Comparison of ENCODE assay signal across 1 cellular context in the genomic region with DNA sequence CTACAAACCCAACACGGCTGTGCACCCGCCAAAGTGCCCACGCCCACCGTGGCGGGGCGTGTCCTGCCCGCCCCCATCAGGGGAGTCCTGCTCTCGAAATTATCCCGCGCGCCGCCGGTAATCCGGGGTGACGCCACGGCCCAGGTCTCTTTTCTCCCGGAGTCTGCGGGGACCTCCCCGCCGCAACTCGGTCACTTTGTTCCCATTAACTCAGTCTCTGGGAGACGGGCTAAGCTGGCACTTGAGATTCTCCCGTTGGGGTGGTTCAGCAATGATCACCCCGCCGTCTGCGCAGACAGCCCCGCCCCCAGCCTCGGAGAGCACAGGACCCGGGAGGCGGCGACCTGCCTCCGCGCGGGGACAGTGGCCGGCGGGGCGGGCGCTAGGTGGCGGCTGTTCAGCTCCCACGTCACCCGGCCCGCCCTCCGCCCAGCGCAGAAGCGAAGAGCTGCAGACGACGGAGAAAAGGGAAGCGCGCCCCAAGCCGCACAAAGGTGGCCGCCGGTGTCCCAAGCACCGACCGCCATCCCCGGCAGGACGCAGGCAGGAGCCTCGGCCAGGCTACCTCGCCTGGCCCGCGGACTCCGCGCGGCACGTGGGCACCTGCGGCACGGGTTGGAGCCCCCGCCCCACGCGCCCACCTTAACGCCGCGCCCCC.
TF ChIP-seq lines count a peak whose summit lies in the region.

No MANE protein-coding gene starts in this region.

TF ChIP-seq in GM12878, 131 proteins besides CTCF, POLR2A, EP300 and RAD21 (continued from another document and continues in another):
- TF ChIP-seq, protein P1, sequence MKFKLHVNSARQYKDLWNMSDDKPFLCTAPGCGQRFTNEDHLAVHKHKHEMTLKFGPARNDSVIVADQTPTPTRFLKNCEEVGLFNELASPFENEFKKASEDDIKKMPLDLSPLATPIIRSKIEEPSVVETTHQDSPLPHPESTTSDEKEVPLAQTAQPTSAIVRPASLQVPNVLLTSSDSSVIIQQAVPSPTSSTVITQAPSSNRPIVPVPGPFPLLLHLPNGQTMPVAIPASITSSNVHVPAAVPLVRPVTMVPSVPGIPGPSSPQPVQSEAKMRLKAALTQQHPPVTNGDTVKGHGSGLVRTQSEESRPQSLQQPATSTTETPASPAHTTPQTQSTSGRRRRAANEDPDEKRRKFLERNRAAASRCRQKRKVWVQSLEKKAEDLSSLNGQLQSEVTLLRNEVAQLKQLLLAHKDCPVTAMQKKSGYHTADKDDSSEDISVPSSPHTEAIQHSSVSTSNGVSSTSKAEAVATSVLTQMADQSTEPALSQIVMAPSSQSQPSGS (IDR thresholded peaks at IDR 0.05; ENCODE audit: low read length) = no peak
- TF ChIP-seq CHD1 (IDR thresholded peaks at IDR 0.05; ENCODE audit: low read depth, low read length) = 0 out of 2 replicates have a peak, but pooled peaks have one; percentile 69
- TF ChIP-seq CHD2 (IDR thresholded peaks at IDR 0.05; ENCODE audit: borderline replicate concordance, low read depth, low read length) = 0 out of 2 replicates have a peak, but pooled peaks have one; percentile 40
- peak; percentile 69 for TF ChIP-seq IKZF1 (conservative IDR thresholded peaks at IDR 0.05)
- peak; percentile 77 for TF ChIP-seq SMAD5 (IDR thresholded peaks at IDR 0.05; ENCODE audit: low read depth)
- TF ChIP-seq ETV6 (conservative IDR thresholded peaks at IDR 0.05 in 1 of 2, IDR thresholded peaks at IDR 0.05 in 1 of 2; ENCODE audit: borderline replicate concordance in 1 of 2, low read depth in 1 of 2) = no peak
- no peak for TF ChIP-seq TARDBP (IDR thresholded peaks at IDR 0.05; ENCODE audit: borderline replicate concordance)
- TF ChIP-seq, protein P2, sequence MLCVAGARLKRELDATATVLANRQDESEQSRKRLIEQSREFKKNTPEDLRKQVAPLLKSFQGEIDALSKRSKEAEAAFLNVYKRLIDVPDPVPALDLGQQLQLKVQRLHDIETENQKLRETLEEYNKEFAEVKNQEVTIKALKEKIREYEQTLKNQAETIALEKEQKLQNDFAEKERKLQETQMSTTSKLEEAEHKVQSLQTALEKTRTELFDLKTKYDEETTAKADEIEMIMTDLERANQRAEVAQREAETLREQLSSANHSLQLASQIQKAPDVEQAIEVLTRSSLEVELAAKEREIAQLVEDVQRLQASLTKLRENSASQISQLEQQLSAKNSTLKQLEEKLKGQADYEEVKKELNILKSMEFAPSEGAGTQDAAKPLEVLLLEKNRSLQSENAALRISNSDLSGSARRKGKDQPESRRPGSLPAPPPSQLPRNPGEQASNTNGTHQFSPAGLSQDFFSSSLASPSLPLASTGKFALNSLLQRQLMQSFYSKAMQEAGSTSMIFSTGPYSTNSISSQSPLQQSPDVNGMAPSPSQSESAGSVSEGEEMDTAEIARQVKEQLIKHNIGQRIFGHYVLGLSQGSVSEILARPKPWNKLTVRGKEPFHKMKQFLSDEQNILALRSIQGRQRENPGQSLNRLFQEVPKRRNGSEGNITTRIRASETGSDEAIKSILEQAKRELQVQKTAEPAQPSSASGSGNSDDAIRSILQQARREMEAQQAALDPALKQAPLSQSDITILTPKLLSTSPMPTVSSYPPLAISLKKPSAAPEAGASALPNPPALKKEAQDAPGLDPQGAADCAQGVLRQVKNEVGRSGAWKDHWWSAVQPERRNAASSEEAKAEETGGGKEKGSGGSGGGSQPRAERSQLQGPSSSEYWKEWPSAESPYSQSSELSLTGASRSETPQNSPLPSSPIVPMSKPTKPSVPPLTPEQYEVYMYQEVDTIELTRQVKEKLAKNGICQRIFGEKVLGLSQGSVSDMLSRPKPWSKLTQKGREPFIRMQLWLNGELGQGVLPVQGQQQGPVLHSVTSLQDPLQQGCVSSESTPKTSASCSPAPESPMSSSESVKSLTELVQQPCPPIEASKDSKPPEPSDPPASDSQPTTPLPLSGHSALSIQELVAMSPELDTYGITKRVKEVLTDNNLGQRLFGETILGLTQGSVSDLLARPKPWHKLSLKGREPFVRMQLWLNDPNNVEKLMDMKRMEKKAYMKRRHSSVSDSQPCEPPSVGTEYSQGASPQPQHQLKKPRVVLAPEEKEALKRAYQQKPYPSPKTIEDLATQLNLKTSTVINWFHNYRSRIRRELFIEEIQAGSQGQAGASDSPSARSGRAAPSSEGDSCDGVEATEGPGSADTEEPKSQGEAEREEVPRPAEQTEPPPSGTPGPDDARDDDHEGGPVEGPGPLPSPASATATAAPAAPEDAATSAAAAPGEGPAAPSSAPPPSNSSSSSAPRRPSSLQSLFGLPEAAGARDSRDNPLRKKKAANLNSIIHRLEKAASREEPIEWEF (IDR thresholded peaks at IDR 0.05; ENCODE audit: insufficient replicate concordance, low read depth, low read length) = no peak
- no peak for TF ChIP-seq SUPT20H (IDR thresholded peaks at IDR 0.05; ENCODE audit: borderline replicate concordance, control insufficient read depth, low read depth, low read length)
- TF ChIP-seq MTA3 (IDR thresholded peaks at IDR 0.05; ENCODE audit: borderline replicate concordance, low read length) = no peak; the same call in 1 of the 2 replicates
- TF ChIP-seq, protein P3, sequence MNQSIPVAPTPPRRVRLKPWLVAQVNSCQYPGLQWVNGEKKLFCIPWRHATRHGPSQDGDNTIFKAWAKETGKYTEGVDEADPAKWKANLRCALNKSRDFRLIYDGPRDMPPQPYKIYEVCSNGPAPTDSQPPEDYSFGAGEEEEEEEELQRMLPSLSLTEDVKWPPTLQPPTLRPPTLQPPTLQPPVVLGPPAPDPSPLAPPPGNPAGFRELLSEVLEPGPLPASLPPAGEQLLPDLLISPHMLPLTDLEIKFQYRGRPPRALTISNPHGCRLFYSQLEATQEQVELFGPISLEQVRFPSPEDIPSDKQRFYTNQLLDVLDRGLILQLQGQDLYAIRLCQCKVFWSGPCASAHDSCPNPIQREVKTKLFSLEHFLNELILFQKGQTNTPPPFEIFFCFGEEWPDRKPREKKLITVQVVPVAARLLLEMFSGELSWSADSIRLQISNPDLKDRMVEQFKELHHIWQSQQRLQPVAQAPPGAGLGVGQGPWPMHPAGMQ (IDR thresholded peaks at IDR 0.05; ENCODE audit: borderline replicate concordance) = no peak
- TF ChIP-seq CREB1 (IDR thresholded peaks at IDR 0.05; ENCODE audit: low read depth) = peak; percentile 86
- no peak for TF ChIP-seq ZSCAN29 (IDR thresholded peaks at IDR 0.05)
- TF ChIP-seq, protein P4, sequence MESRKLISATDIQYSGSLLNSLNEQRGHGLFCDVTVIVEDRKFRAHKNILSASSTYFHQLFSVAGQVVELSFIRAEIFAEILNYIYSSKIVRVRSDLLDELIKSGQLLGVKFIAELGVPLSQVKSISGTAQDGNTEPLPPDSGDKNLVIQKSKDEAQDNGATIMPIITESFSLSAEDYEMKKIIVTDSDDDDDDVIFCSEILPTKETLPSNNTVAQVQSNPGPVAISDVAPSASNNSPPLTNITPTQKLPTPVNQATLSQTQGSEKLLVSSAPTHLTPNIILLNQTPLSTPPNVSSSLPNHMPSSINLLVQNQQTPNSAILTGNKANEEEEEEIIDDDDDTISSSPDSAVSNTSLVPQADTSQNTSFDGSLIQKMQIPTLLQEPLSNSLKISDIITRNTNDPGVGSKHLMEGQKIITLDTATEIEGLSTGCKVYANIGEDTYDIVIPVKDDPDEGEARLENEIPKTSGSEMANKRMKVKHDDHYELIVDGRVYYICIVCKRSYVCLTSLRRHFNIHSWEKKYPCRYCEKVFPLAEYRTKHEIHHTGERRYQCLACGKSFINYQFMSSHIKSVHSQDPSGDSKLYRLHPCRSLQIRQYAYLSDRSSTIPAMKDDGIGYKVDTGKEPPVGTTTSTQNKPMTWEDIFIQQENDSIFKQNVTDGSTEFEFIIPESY (IDR thresholded peaks at IDR 0.05) = no peak
- no peak for TF ChIP-seq FOS (IDR thresholded peaks at IDR 0.05; ENCODE audit: borderline replicate concordance, extremely low read depth, insufficient read length)
- peak; percentile 79 for TF ChIP-seq HDAC6 (IDR thresholded peaks at IDR 0.05; ENCODE audit: unreplicated experiment)
- TF ChIP-seq RFX5 (IDR thresholded peaks at IDR 0.05; ENCODE audit: low read depth, low read length) = no peak; the same call in 1 of the 2 replicates
- TF ChIP-seq, protein P5, sequence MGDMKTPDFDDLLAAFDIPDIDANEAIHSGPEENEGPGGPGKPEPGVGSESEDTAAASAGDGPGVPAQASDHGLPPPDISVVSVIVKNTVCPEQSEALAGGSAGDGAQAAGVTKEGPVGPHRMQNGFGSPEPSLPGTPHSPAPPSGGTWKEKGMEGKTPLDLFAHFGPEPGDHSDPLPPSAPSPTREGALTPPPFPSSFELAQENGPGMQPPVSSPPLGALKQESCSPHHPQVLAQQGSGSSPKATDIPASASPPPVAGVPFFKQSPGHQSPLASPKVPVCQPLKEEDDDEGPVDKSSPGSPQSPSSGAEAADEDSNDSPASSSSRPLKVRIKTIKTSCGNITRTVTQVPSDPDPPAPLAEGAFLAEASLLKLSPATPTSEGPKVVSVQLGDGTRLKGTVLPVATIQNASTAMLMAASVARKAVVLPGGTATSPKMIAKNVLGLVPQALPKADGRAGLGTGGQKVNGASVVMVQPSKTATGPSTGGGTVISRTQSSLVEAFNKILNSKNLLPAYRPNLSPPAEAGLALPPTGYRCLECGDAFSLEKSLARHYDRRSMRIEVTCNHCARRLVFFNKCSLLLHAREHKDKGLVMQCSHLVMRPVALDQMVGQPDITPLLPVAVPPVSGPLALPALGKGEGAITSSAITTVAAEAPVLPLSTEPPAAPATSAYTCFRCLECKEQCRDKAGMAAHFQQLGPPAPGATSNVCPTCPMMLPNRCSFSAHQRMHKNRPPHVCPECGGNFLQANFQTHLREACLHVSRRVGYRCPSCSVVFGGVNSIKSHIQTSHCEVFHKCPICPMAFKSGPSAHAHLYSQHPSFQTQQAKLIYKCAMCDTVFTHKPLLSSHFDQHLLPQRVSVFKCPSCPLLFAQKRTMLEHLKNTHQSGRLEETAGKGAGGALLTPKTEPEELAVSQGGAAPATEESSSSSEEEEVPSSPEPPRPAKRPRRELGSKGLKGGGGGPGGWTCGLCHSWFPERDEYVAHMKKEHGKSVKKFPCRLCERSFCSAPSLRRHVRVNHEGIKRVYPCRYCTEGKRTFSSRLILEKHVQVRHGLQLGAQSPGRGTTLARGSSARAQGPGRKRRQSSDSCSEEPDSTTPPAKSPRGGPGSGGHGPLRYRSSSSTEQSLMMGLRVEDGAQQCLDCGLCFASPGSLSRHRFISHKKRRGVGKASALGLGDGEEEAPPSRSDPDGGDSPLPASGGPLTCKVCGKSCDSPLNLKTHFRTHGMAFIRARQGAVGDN (IDR thresholded peaks at IDR 0.05) = peak; percentile 60
- no peak for TF ChIP-seq BRCA1 (IDR thresholded peaks at IDR 0.05; ENCODE audit: low read depth, low read length)
- no peak for TF ChIP-seq ZNF24 (IDR thresholded peaks at IDR 0.05)
- TF ChIP-seq SMAD1 (IDR thresholded peaks at IDR 0.05; ENCODE audit: low read depth, partially characterized antibody) = no peak
- no peak for TF ChIP-seq KLF5 (IDR thresholded peaks at IDR 0.05; ENCODE audit: partially characterized antibody)
- TF ChIP-seq, protein P6, sequence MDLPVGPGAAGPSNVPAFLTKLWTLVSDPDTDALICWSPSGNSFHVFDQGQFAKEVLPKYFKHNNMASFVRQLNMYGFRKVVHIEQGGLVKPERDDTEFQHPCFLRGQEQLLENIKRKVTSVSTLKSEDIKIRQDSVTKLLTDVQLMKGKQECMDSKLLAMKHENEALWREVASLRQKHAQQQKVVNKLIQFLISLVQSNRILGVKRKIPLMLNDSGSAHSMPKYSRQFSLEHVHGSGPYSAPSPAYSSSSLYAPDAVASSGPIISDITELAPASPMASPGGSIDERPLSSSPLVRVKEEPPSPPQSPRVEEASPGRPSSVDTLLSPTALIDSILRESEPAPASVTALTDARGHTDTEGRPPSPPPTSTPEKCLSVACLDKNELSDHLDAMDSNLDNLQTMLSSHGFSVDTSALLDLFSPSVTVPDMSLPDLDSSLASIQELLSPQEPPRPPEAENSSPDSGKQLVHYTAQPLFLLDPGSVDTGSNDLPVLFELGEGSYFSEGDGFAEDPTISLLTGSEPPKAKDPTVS (IDR thresholded peaks at IDR 0.05; ENCODE audit: low read depth, low read length) = no peak
- no peak for TF ChIP-seq SUZ12 (IDR thresholded peaks at IDR 0.05; ENCODE audit: unreplicated experiment)
- no peak for TF ChIP-seq ZNF217 (IDR thresholded peaks at IDR 0.05)
- TF ChIP-seq, protein P7, sequence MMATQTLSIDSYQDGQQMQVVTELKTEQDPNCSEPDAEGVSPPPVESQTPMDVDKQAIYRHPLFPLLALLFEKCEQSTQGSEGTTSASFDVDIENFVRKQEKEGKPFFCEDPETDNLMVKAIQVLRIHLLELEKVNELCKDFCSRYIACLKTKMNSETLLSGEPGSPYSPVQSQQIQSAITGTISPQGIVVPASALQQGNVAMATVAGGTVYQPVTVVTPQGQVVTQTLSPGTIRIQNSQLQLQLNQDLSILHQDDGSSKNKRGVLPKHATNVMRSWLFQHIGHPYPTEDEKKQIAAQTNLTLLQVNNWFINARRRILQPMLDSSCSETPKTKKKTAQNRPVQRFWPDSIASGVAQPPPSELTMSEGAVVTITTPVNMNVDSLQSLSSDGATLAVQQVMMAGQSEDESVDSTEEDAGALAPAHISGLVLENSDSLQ (IDR thresholded peaks at IDR 0.05) = peak; percentile 10; the same call in 1 of the 2 replicates
- TF ChIP-seq, protein P8, sequence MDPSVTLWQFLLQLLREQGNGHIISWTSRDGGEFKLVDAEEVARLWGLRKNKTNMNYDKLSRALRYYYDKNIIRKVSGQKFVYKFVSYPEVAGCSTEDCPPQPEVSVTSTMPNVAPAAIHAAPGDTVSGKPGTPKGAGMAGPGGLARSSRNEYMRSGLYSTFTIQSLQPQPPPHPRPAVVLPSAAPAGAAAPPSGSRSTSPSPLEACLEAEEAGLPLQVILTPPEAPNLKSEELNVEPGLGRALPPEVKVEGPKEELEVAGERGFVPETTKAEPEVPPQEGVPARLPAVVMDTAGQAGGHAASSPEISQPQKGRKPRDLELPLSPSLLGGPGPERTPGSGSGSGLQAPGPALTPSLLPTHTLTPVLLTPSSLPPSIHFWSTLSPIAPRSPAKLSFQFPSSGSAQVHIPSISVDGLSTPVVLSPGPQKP (IDR thresholded peaks at IDR 0.05; ENCODE audit: low read depth, low read length) = no peak
- peak; percentile 51; the same call in 1 of the 2 replicates for TF ChIP-seq NR2F1 (conservative IDR thresholded peaks at IDR 0.05)
- TF ChIP-seq KDM1A (IDR thresholded peaks at IDR 0.05; ENCODE audit: borderline replicate concordance) = no peak
- peak; percentile 36 for TF ChIP-seq RUNX3 (IDR thresholded peaks at IDR 0.05; ENCODE audit: low read length)
- no peak for TF ChIP-seq HDAC2 (IDR thresholded peaks at IDR 0.05)
- TF ChIP-seq, protein P9, sequence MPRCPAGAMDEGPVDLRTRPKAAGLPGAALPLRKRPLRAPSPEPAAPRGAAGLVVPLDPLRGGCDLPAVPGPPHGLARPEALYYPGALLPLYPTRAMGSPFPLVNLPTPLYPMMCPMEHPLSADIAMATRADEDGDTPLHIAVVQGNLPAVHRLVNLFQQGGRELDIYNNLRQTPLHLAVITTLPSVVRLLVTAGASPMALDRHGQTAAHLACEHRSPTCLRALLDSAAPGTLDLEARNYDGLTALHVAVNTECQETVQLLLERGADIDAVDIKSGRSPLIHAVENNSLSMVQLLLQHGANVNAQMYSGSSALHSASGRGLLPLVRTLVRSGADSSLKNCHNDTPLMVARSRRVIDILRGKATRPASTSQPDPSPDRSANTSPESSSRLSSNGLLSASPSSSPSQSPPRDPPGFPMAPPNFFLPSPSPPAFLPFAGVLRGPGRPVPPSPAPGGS (IDR thresholded peaks at IDR 0.05; ENCODE audit: borderline replicate concordance, insufficient read depth, low read depth, low read length, poor library complexity, severe bottlenecking) = peak; percentile 3
- TF ChIP-seq NFXL1 (IDR thresholded peaks at IDR 0.05; ENCODE audit: borderline replicate concordance) = no peak
